20 cellular contexts compared by ENCODE assay signal in genomic region chr7:105866124-105866801, GRCh38. TPM values are rescaled to one million over a fixed set of nuclear protein-coding genes. Genes with fewer than 3 reads are reported as not detected.
DNase-seq lines count a peak whose midpoint lies in the region; ATAC-seq and TF ChIP-seq lines count a peak whose summit lies in the region.
"Had no signal": no experiment of that assay in that cellular context is flagged by ENCODE, and none has a peak within 500 bp of the region (broad histone marks: within the 10 kb centered on the region; RNA-seq: fewer than 3 reads in every experiment).

No MANE protein-coding gene starts in this region.

- H3K27me3 ChIP-seq in lung (ENCODE audit: control insufficient read depth, insufficient read depth), result no peaks in the 10 kb centered on the region

- no peaks in the 10 kb centered on the region for H3K9me3 ChIP-seq in lung (ENCODE audit: control insufficient read depth in 2 of 2, insufficient read depth in 1 of 2, low read length in 1 of 2)
- H3K9me3 ChIP-seq: Caco-2 had no signal

- no peak overlapping the region for H3K27ac ChIP-seq in lung (ENCODE audit: low read depth in 1 of 2, low read length in 1 of 2)
- H3K27ac ChIP-seq: 22Rv1, HL-60 had no signal

- H3K4me1 ChIP-seq in lung (ENCODE audit: control insufficient read depth in 2 of 2, insufficient read depth in 2 of 2, low read length in 2 of 2), result no peaks in the 10 kb centered on the region
- H3K4me1 ChIP-seq: Caco-2 had no signal

- H3K36me3 ChIP-seq in lung (ENCODE audit: control insufficient read depth in 2 of 2, insufficient read depth in 2 of 2, low read length in 2 of 2), result no peaks in the 10 kb centered on the region

- peak; percentile 18 for DNase-seq in NCI-H1092 treated with DMSO at 0.1 percent for 48 hours (lab: John Stamatoyannopoulos, UW)
- no peak for DNase-seq in NCI-H1092 (lab: John Stamatoyannopoulos, UW)
- peak; percentile 60 for DNase-seq in NCI-H128 (lab: John Stamatoyannopoulos, UW; ENCODE audit: unreplicated experiment)
- DNase-seq in NCI-H2196 treated with DMSO at 0.1 percent for 48 hours (lab: John Stamatoyannopoulos, UW; ENCODE audit: unreplicated experiment), result peak; percentile 34
- DNase-seq in lung (ENCODE audit: low spot score), result no peak
- DNase-seq in putamen (ENCODE audit: low spot score), result no peak
- DNase-seq in mucosa of gallbladder (ENCODE audit: low spot score), result no peak
- DNase-seq in activated effector memory CD4-positive, alpha-beta T cell treated with Interleukin-2 at 50 U/mL for 16 hours, result no peak
- DNase-seq: Caco-2; CD4-positive, CD25-positive, alpha-beta regulatory T cell; DMS153; H9; NCI-H1436 treated with DMSO at 0.1 percent for 48 hours; NCI-H2171 treated with DMSO at 0.1 percent for 48 hours; NCI-H524 treated with DMSO at 0.1 percent for 48 hours; NK-92 treated with Interleukin-12 subunit alpha and Interleukin-12 subunit beta, amount 100 ng/mL, for 24 hours; RPMI8226; SIG-M5 had no signal

- no peak overlapping the region for H3K4me3 ChIP-seq in lung

- 76 to 86% methylated on average over 10 of the region's 10 CpGs for WGBS in lung, 2 donors

- TF ChIP-seq CTCF in lung (IDR thresholded peaks at IDR 0.05; ENCODE audit: control extremely low read depth, extremely low read depth), result no peak

- peak; percentile 67 for ATAC-seq in lung (ENCODE audit: insufficient read depth, low FRiP score)

RNA-seq across cellular contexts. Expression of gene ATXN7L1, which starts 10.1 kb away (rescaled TPM):
- total RNA-seq in lung (10 to 100 TPM; 12.2 to 22.5 TPM), mucosa of gallbladder (16.3 TPM)
- polyA plus RNA-seq in lung, result 1 to 10 TPM; 4.2 to 4.8 TPM

Comparison
In these comparisons a context has a peak if more than half of its experiments do, and no peak if none do; other contexts are left out.
1. DNase-seq: peak in NCI-H1092 treated with DMSO at 0.1 percent for 48 hours (single experiment), NCI-H128 (single experiment) and NCI-H2196 treated with DMSO at 0.1 percent for 48 hours (single experiment); none in NCI-H1092 (single experiment), lung (single experiment), putamen (single experiment), mucosa of gallbladder (single experiment) and activated effector memory CD4-positive, alpha-beta T cell treated with Interleukin-2 at 50 U/mL for 16 hours (single experiment).